ENCODE assay signal across 8 cellular contexts in the genomic region with DNA sequence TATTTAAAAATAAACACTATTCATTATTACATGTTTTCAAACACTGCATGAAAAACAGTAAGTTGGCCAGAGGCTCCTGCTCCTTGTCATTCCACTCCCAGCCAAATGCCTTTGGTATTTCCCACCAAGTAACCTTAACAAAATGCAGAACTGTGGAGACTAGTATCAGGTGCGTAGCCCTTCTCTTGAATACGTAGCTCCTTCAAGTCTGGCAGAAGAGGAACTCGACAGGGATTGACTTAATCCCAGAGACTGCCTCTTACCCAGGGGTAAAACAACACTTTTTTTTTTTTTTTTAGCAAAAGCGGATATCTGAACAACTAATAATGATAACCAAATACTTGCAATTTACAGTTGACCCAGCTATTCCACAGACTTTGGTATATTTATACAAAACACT. TPM values are rescaled to one million over a fixed set of nuclear protein-coding genes. Genes with fewer than 3 reads are reported as not detected.
DNase-seq lines count a peak whose midpoint lies in the region; ATAC-seq, FAIRE-seq and TF ChIP-seq lines count a peak whose summit lies in the region.

No MANE protein-coding gene starts in this region.

- no TSS peak for BruUV-seq in OCI-LY7 (replicated peaks; lab: Mats Ljungman, UMichigan)
- no TSS peak for BruUV-seq in endothelial cell of umbilical vein (replicated peaks; lab: Mats Ljungman, UMichigan)

- ATAC-seq in GM19328 (IDR thresholded peaks at IDR 0.05; ENCODE audit: unreplicated experiment) = no peak

- H3K9me3 ChIP-seq in ES-I3 (ENCODE audit: control insufficient read depth, insufficient read depth, low read length) (no peaks in the 10 kb centered on the region), OCI-LY7 (ENCODE audit: low read length) (no peaks in the 10 kb centered on the region), endothelial cell of umbilical vein (replicated peaks; ENCODE audit: control insufficient read depth, insufficient read depth, low read length) (no peaks in the 10 kb centered on the region), parathyroid adenoma (ENCODE audit: control insufficient read depth, low read length) (no peaks in the 10 kb centered on the region)

- no peak for TF ChIP-seq POLR2A in endothelial cell of umbilical vein (IDR thresholded peaks at IDR 0.05; ENCODE audit: low read depth, low read length)

- H3K36me3 ChIP-seq in ES-I3 (ENCODE audit: insufficient read depth, low read length) (peaks cover 8% of the 10 kb centered on the region; the same call in 1 of the 2 replicates), OCI-LY7 (ENCODE audit: insufficient read depth, low read length) (peaks cover 44% of the 10 kb centered on the region), endothelial cell of umbilical vein (ENCODE audit: control insufficient read depth in 2 of 2, extremely low read depth in 1 of 2, insufficient read depth in 2 of 2, low read length in 2 of 2) (peaks cover 7 to 9% of the 10 kb centered on the region in 2 experiments), parathyroid adenoma (ENCODE audit: control insufficient read depth, insufficient read depth, low read length) (no peaks in the 10 kb centered on the region)

- H3K9ac ChIP-seq in ES-I3 (ENCODE audit: low read depth, low read length) (peak overlapping the region; percentile 81), endothelial cell of umbilical vein (replicated peaks; ENCODE audit: extremely low read depth, insufficient read depth, low read length) (peak overlapping the region; percentile 73), parathyroid adenoma (no peak overlapping the region)

- FAIRE-seq in endothelial cell of umbilical vein (lab: Jason Lieb, UNC) = no peak

- POLR2A ChIA-PET in OCI-LY7 (lab: Charles Lee) = interaction anchor here (0.6 to 2.1 kb wide), 10 partner anchors 11 to 718 kb away, joined by 3 to 5 read pairs (median 3); no protein-coding TSS in a partner anchor
- POLR2A ChIA-PET in endothelial cell of umbilical vein (lab: Charles Lee) = interaction anchor here (0.5 to 1.0 kb wide), 4 partner anchors 26 to 694 kb away, joined by 3 to 6 read pairs (median 3); no protein-coding TSS in a partner anchor

- no peaks in the 10 kb centered on the region for H3K9me2 ChIP-seq in OCI-LY7 (ENCODE audit: insufficient read depth, low read length)

- intact Hi-C loops in OCI-LY7 (cut with micrococcal nuclease; ENCODE audit: unreplicated experiment) = loop anchor here (5.0 to 10.0 kb wide), 2 partner anchors 223 to 656 kb away; a partner anchor contains a TSS
- intact Hi-C loops in endothelial cell of umbilical vein (cut with micrococcal nuclease) = no loop called here

- H3K27me3 ChIP-seq in endothelial cell of umbilical vein (ENCODE audit: control insufficient read depth in 2 of 2, insufficient read depth in 2 of 2, low read length in 2 of 2) (no peaks in the 10 kb centered on the region), parathyroid adenoma (ENCODE audit: control insufficient read depth, insufficient read depth, low read length) (no peaks in the 10 kb centered on the region)

- H3K4me1 ChIP-seq in ES-I3 (ENCODE audit: insufficient read depth, low read length) (peaks cover 3% of the 10 kb centered on the region; the same call in 1 of the 2 replicates), OCI-LY7 (ENCODE audit: insufficient read depth, low read length, poor library complexity, severe bottlenecking) (peaks cover 22% of the 10 kb centered on the region), endothelial cell of umbilical vein (ENCODE audit: control insufficient read depth, extremely low read depth, insufficient read depth, low read length) (peaks cover 15% of the 10 kb centered on the region), parathyroid adenoma (peaks cover 3% of the 10 kb centered on the region)

- H3K79me2 ChIP-seq in OCI-LY7 (ENCODE audit: insufficient read depth, low read depth, low read length) (peaks cover 15% of the 10 kb centered on the region; the same call in 1 of the 2 replicates), endothelial cell of umbilical vein (ENCODE audit: control insufficient read depth, insufficient read depth, low read length) (peaks cover 22% of the 10 kb centered on the region), parathyroid adenoma (no peaks in the 10 kb centered on the region)

- CTCF ChIA-PET in OCI-LY7 (lab: Charles Lee; ENCODE audit: unreplicated experiment) = no interaction called here
- CTCF ChIA-PET in endothelial cell of umbilical vein (lab: Charles Lee) = interaction anchor here (0.8 to 3.1 kb wide), 16 partner anchors 9 to 744 kb away, joined by 3 to 28 read pairs (median 4); a partner anchor contains a TSS

- H2AFZ ChIP-seq in OCI-LY7 (ENCODE audit: low read length) = peak overlapping the region; percentile 100
- no peak overlapping the region for H2AFZ ChIP-seq in endothelial cell of umbilical vein (ENCODE audit: low read depth, low read length)
- peak overlapping the region; percentile 97 for H2AFZ ChIP-seq in parathyroid adenoma

- dilution Hi-C loops in endothelial cell of umbilical vein (cut with MboI; ENCODE audit: extremely low pct_ligation_motif_present, low sequenced_read_pairs) = no loop called here

- DNase-seq in OCI-LY7 (ENCODE audit: low spot score) (peak; percentile 7), endothelial cell of umbilical vein (ENCODE audit: low read depth, low spot score) (no peak), AG20443 (ENCODE audit: low spot score) (no peak), hippocampal formation (lab: John Stamatoyannopoulos, UW) (no peak)
- DNase-seq in activated naive CD4-positive, alpha-beta T cell (lab: John Stamatoyannopoulos, UW) = no peak

- peak overlapping the region; percentile 90 for H3K4me2 ChIP-seq in OCI-LY7 (ENCODE audit: low read length)
- H3K4me2 ChIP-seq in endothelial cell of umbilical vein (ENCODE audit: insufficient read depth, low read length) = peak overlapping the region; percentile 95
- peak overlapping the region; percentile 85 for H3K4me2 ChIP-seq in parathyroid adenoma (ENCODE audit: low read length)

- TF ChIP-seq CTCF in OCI-LY7 (conservative IDR thresholded peaks at IDR 0.05; ENCODE audit: low read length) (no peak), endothelial cell of umbilical vein (IDR thresholded peaks at IDR 0.05; ENCODE audit: extremely low read depth in 1 of 2, insufficient read depth in 1 of 2, low read depth in 1 of 2, low read length in 2 of 2) (no peak), parathyroid adenoma (IDR thresholded peaks at IDR 0.05) (no peak)

- H3K9me1 ChIP-seq in endothelial cell of umbilical vein (replicated peaks; ENCODE audit: control insufficient read depth, extremely low read depth, insufficient read depth, low read length) = no peaks in the 10 kb centered on the region

- H3K27ac ChIP-seq in OCI-LY7 (ENCODE audit: low read depth, low read length, poor library complexity, severe bottlenecking) (no peak overlapping the region), endothelial cell of umbilical vein (ENCODE audit: insufficient read depth, low read depth, low read length) (peak overlapping the region; percentile 33), parathyroid adenoma (no peak overlapping the region)

- peak overlapping the region; percentile 77 for H3K4me3 ChIP-seq in OCI-LY7 (ENCODE audit: low read depth, low read length, poor library complexity, severe bottlenecking)
- H3K4me3 ChIP-seq in endothelial cell of umbilical vein (replicated peaks in 1 of 3; ENCODE audit: insufficient read depth in 1 of 3, low read depth in 1 of 3, low read length in 3 of 3) = peak overlapping the region; percentile 74 to 94 (median 91)
- H3K4me3 ChIP-seq in parathyroid adenoma (ENCODE audit: low read depth, low read length) = peak overlapping the region; percentile 82

- no peaks in the 10 kb centered on the region for H4K20me1 ChIP-seq in OCI-LY7 (ENCODE audit: insufficient read depth, low read length)
- no peaks in the 10 kb centered on the region for H4K20me1 ChIP-seq in endothelial cell of umbilical vein (replicated peaks; ENCODE audit: control insufficient read depth, extremely low read depth, insufficient read depth, low read length)

TF ChIP-seq in endothelial cell of umbilical vein, 7 proteins besides CTCF, POLR2A, EP300 and RAD21:
- TF ChIP-seq EZH2 (IDR thresholded peaks at IDR 0.05; ENCODE audit: borderline replicate concordance, low read depth, low read length, severe bottlenecking) = no peak
- no peak for TF ChIP-seq FOS (IDR thresholded peaks at IDR 0.05; ENCODE audit: borderline replicate concordance, insufficient read depth, low read length)
TF ChIP-seq in endothelial cell of umbilical vein: peak in this region for 0.

RNA-seq across cellular contexts. Expression of a gene that starts 0.7 kb away (rescaled TPM):
- 24.9 and 27.2 TPM in 2 replicates for total RNA-seq in OCI-LY7 (2014; rRNA removed; shearing (Covaris generic))
- total RNA-seq in OCI-LY7 (2022) (47.1 and 48.9 TPM in 2 replicates), endothelial cell of umbilical vein (42.9 and 51.0 TPM in 2 replicates)
- 10.7 and 18.3 TPM in 2 replicates for polyA plus RNA-seq in endothelial cell of umbilical vein
- 36.3 and 38.6 TPM in 2 replicates for polyA plus RNA-seq in endothelial cell of umbilical vein (2011; cell fraction: cytosol; rRNA removed)
- polyA plus RNA-seq in endothelial cell of umbilical vein (2011; cell fraction: nucleus; rRNA removed) = 16.7 and 21.6 TPM in 2 replicates
- 20.0 and 26.4 TPM in 2 replicates for polyA plus RNA-seq in endothelial cell of umbilical vein (2012)
- polyA minus RNA-seq in endothelial cell of umbilical vein = 11.8 and 13.6 TPM in 2 replicates
- polyA minus RNA-seq in endothelial cell of umbilical vein (2011; cell fraction: cytosol; rRNA and poly(A)+ RNA removed) = 15.7 TPM
- polyA minus RNA-seq in endothelial cell of umbilical vein (2011; cell fraction: nucleus; rRNA and poly(A)+ RNA removed) = 11.2 and 19.7 TPM in 2 replicates

RNA-seq across cellular contexts. Expression of a gene that starts 40.8 kb away (rescaled TPM):
- not detected in 2 replicates for total RNA-seq in OCI-LY7 (2014; rRNA removed; shearing (Covaris generic))
- total RNA-seq in OCI-LY7 (2022) (not detected in 2 replicates), endothelial cell of umbilical vein (not detected in 2 replicates)
- polyA plus RNA-seq in endothelial cell of umbilical vein = not detected in 2 replicates
- polyA plus RNA-seq in endothelial cell of umbilical vein (2011; cell fraction: cytosol; rRNA removed) = not detected in 2 replicates
- 0.33 and 0.56 TPM in 2 replicates for polyA plus RNA-seq in endothelial cell of umbilical vein (2011; cell fraction: nucleus; rRNA removed)
- not detected in 2 replicates for polyA plus RNA-seq in endothelial cell of umbilical vein (2012)
- polyA minus RNA-seq in endothelial cell of umbilical vein = not detected in 2 replicates
- not detected for polyA minus RNA-seq in endothelial cell of umbilical vein (2011; cell fraction: cytosol; rRNA and poly(A)+ RNA removed)
- polyA minus RNA-seq in endothelial cell of umbilical vein (2011; cell fraction: nucleus; rRNA and poly(A)+ RNA removed) = not detected in 2 replicates
